ENCODE assay signal across 1 cellular context in genomic region chr1:41935226-41935625, GRCh38.
TF ChIP-seq lines count a peak whose summit lies in the region.

No MANE protein-coding gene starts in this region.

TF ChIP-seq in GM12878, 131 proteins besides CTCF, POLR2A, EP300 and RAD21 (continued from another document):
- TF ChIP-seq, protein P1, sequence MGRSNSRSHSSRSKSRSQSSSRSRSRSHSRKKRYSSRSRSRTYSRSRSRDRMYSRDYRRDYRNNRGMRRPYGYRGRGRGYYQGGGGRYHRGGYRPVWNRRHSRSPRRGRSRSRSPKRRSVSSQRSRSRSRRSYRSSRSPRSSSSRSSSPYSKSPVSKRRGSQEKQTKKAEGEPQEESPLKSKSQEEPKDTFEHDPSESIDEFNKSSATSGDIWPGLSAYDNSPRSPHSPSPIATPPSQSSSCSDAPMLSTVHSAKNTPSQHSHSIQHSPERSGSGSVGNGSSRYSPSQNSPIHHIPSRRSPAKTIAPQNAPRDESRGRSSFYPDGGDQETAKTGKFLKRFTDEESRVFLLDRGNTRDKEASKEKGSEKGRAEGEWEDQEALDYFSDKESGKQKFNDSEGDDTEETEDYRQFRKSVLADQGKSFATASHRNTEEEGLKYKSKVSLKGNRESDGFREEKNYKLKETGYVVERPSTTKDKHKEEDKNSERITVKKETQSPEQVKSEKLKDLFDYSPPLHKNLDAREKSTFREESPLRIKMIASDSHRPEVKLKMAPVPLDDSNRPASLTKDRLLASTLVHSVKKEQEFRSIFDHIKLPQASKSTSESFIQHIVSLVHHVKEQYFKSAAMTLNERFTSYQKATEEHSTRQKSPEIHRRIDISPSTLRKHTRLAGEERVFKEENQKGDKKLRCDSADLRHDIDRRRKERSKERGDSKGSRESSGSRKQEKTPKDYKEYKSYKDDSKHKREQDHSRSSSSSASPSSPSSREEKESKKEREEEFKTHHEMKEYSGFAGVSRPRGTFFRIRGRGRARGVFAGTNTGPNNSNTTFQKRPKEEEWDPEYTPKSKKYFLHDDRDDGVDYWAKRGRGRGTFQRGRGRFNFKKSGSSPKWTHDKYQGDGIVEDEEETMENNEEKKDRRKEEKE (IDR thresholded peaks at IDR 0.05), result no peak
- TF ChIP-seq, protein P2, sequence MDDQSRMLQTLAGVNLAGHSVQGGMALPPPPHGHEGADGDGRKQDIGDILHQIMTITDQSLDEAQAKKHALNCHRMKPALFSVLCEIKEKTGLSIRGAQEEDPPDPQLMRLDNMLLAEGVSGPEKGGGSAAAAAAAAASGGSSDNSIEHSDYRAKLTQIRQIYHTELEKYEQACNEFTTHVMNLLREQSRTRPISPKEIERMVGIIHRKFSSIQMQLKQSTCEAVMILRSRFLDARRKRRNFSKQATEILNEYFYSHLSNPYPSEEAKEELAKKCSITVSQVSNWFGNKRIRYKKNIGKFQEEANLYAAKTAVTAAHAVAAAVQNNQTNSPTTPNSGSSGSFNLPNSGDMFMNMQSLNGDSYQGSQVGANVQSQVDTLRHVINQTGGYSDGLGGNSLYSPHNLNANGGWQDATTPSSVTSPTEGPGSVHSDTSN (IDR thresholded peaks at IDR 0.05; ENCODE audit: insufficient replicate concordance, low read depth, low read length), result no peak
- TF ChIP-seq ATF7 (IDR thresholded peaks at IDR 0.05; ENCODE audit: low read depth), result no peak
- no peak for TF ChIP-seq E2F8 (IDR thresholded peaks at IDR 0.05; ENCODE audit: low read depth, partially characterized antibody)
- no peak for TF ChIP-seq TCF12 (IDR thresholded peaks at IDR 0.05; ENCODE audit: low read depth, low read length)
- TF ChIP-seq RFX5 (IDR thresholded peaks at IDR 0.05; ENCODE audit: low read depth, low read length), result no peak
- TF ChIP-seq, protein P3, sequence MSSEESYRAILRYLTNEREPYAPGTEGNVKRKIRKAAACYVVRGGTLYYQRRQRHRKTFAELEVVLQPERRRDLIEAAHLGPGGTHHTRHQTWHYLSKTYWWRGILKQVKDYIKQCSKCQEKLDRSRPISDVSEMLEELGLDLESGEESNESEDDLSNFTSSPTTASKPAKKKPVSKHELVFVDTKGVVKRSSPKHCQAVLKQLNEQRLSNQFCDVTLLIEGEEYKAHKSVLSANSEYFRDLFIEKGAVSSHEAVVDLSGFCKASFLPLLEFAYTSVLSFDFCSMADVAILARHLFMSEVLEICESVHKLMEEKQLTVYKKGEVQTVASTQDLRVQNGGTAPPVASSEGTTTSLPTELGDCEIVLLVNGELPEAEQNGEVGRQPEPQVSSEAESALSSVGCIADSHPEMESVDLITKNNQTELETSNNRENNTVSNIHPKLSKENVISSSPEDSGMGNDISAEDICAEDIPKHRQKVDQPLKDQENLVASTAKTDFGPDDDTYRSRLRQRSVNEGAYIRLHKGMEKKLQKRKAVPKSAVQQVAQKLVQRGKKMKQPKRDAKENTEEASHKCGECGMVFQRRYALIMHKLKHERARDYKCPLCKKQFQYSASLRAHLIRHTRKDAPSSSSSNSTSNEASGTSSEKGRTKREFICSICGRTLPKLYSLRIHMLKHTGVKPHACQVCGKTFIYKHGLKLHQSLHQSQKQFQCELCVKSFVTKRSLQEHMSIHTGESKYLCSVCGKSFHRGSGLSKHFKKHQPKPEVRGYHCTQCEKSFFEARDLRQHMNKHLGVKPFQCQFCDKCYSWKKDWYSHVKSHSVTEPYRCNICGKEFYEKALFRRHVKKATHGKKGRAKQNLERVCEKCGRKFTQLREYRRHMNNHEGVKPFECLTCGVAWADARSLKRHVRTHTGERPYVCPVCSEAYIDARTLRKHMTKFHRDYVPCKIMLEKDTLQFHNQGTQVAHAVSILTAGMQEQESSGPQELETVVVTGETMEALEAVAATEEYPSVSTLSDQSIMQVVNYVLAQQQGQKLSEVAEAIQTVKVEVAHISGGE (CRISPR knock-in tag; IDR thresholded peaks at IDR 0.05), result no peak
- TF ChIP-seq SMAD1 (IDR thresholded peaks at IDR 0.05; ENCODE audit: low read depth, partially characterized antibody), result no peak
- TF ChIP-seq SP1 (IDR thresholded peaks at IDR 0.05; ENCODE audit: low read depth, low read length), result no peak
